In genomic region chr2:64273524-64274398, GRCh38 we compare ENCODE assay signal across 8 cellular contexts.
DNase-seq lines count a peak whose midpoint lies in the region; ATAC-seq and TF ChIP-seq lines count a peak whose summit lies in the region.

No MANE protein-coding gene starts in this region.

- no peak overlapping the region for H3K4me3 Mint-ChIP-seq in activated B cell treated with CpG ODN at 0.5 μM for 24 hours
- no peak overlapping the region for H3K4me3 Mint-ChIP-seq in immature natural killer cell

- H3K4me3 ChIP-seq in left ventricle myocardium inferior, result peak overlapping the region; percentile 29
- no peak overlapping the region for H3K4me3 ChIP-seq in skeletal muscle tissue (ENCODE audit: low read length in 3 of 3)

- H3K27ac Mint-ChIP-seq in activated B cell treated with CpG ODN at 0.5 μM for 24 hours, result peak overlapping the region; percentile 30
- no peak overlapping the region for H3K27ac Mint-ChIP-seq in immature natural killer cell

- H3K4me1 Mint-ChIP-seq in activated B cell treated with CpG ODN at 0.5 μM for 24 hours (peaks cover 27% of the 10 kb centered on the region), immature natural killer cell (peaks cover 4 to 11% of the 10 kb centered on the region in 2 donors)

- POLR2A ChIA-PET in activated B cell treated with CpG ODN at 0.5 μM for 24 hours (lab: Charles Lee), result interaction anchor here (1.3 kb wide), 1 partner anchor 69 kb away, joined by 3 read pairs; no protein-coding TSS in a partner anchor

- H3K9me3 ChIP-seq in left ventricle myocardium inferior (replicated peaks), result peaks cover 4% of the 10 kb centered on the region
- H3K9me3 ChIP-seq in skeletal muscle tissue (ENCODE audit: control insufficient read depth in 3 of 3, low read length in 3 of 3), result peaks cover 0 to 2% (median 0%) of the 10 kb centered on the region in 3 donors

- CTCF ChIA-PET in activated B cell treated with CpG ODN at 0.5 μM for 24 hours (lab: Charles Lee), result no interaction called here

- TF ChIP-seq CTCF in activated B cell treated with CpG ODN at 0.5 μM for 24 hours (IDR thresholded peaks at IDR 0.05) (no peak), left ventricle myocardium inferior (IDR thresholded peaks at IDR 0.05; ENCODE audit: borderline replicate concordance) (no peak)

- H3K27ac ChIP-seq in left ventricle myocardium inferior (replicated peaks) (peak overlapping the region; percentile 85), skeletal muscle tissue (ENCODE audit: low read depth, low read length) (peak overlapping the region; percentile 80)

- intact Hi-C loops in activated B cell treated with CpG ODN at 0.5 μM for 24 hours (cut with micrococcal nuclease), result loop anchor here (1.0 to 5.0 kb wide), 2 partner anchors 12 to 36 kb away; no protein-coding TSS in a partner anchor
- intact Hi-C loops in left ventricle myocardium inferior (cut with micrococcal nuclease), result no loop called here

- no peak for ATAC-seq in activated B cell treated with CpG ODN at 0.5 μM for 24 hours (ENCODE audit: low read depth)

- no peaks in the 10 kb centered on the region for H3K9me3 Mint-ChIP-seq in activated B cell treated with CpG ODN at 0.5 μM for 24 hours
- peaks cover 0 to 4% (median 0%) of the 10 kb centered on the region in 6 donors for H3K9me3 Mint-ChIP-seq in immature natural killer cell

- H3K36me3 ChIP-seq in left ventricle myocardium inferior (no peaks in the 10 kb centered on the region), skeletal muscle tissue (ENCODE audit: control insufficient read depth in 3 of 3, insufficient read depth in 3 of 3, low read length in 3 of 3) (no peaks in the 10 kb centered on the region)

- H3K4me1 ChIP-seq in left ventricle myocardium inferior, result peaks cover 31% of the 10 kb centered on the region
- H3K4me1 ChIP-seq in skeletal muscle tissue (ENCODE audit: control insufficient read depth in 3 of 3, insufficient read depth in 3 of 3, low read length in 3 of 3), result peaks cover 10 to 16% (median 16%) of the 10 kb centered on the region in 3 donors

- H3K27me3 ChIP-seq in left ventricle myocardium inferior (ENCODE audit: low read depth) (no peaks in the 10 kb centered on the region), skeletal muscle tissue (ENCODE audit: control insufficient read depth in 3 of 3, insufficient read depth in 3 of 3, low read length in 3 of 3) (no peaks in the 10 kb centered on the region)

- H3K36me3 Mint-ChIP-seq in activated B cell treated with CpG ODN at 0.5 μM for 24 hours (ENCODE audit: low read depth) (no peaks in the 10 kb centered on the region), immature natural killer cell (peaks cover 0 to 12% (median 0%) of the 10 kb centered on the region in 3 donors)

- H3K9ac ChIP-seq in skeletal muscle tissue (ENCODE audit: low read depth in 1 of 3, low read length in 3 of 3), result no peak overlapping the region

- DNase-seq in NCI-H2107 treated with DMSO at 0.1 percent for 48 hours (lab: John Stamatoyannopoulos, UW; ENCODE audit: unreplicated experiment), result peak; percentile 6
- DNase-seq in NCI-H2107 (lab: John Stamatoyannopoulos, UW), result no peak
- DNase-seq in activated B cell treated with CpG ODN at 0.5 μM for 24 hours, result no peak
- peak; percentile 36 for DNase-seq in left ventricle myocardium inferior
- DNase-seq in NCI-H510A treated with DMSO at 0.1 percent for 48 hours (lab: John Stamatoyannopoulos, UW), result no peak
- DNase-seq in immature natural killer cell, result no peak
- DNase-seq in T-helper 9 cell, result no peak

- H3K27me3 Mint-ChIP-seq in activated B cell treated with CpG ODN at 0.5 μM for 24 hours (no peaks in the 10 kb centered on the region), immature natural killer cell (ENCODE audit: low read depth in 3 of 3) (peaks cover 0 to 2% (median 0%) of the 10 kb centered on the region in 3 donors)

Comparison
In these comparisons a context has a peak if more than half of its experiments do, and no peak if none do; other contexts are left out.
1. DNase-seq: peak in NCI-H2107 treated with DMSO at 0.1 percent for 48 hours (single experiment) and left ventricle myocardium inferior (single experiment); none in NCI-H2107 (single experiment), activated B cell treated with CpG ODN at 0.5 μM for 24 hours (single experiment), NCI-H510A treated with DMSO at 0.1 percent for 48 hours (single experiment), immature natural killer cell (0 of 3) and T-helper 9 cell (single experiment).